8 cellular contexts compared by ENCODE assay signal in the genomic region with DNA sequence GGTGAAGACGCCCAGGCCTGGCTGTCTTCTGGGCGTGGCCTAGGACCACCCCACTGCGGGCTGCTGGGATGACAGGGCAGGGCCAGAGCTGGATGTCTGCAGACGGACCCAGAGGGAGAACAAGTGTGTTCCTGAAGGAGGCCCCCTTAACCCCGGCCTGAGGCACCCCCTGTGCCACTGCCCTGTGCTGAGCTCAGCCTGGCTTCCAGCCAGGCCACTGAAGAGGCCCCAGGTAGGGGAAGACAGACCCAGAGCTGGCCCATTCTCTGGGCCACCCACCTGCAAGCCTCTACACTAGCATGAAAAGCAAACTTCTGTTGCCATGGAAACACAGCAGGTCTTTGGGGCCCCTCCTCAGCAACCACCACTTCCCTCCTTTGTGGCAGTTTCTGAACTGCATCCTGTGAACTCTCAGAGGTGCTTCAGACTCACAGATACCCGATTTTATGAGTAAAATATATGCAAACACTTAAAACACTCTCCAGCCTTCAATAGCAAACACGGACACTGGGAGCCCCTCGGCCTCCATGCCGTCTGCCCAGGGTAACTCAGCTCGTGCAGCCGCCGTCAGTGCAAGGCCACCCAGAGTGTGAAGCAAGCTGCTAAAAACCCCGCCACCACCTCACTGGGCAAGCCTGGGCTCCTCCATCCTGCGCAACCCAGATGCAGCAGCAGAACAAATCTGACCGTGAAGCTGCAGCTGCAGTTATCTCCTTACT.
DNase-seq lines count a peak whose midpoint lies in the region; ATAC-seq and TF ChIP-seq lines count a peak whose summit lies in the region.

No MANE protein-coding gene starts in this region.

- TF ChIP-seq CTCF in coronary artery (IDR thresholded peaks at IDR 0.05) = no peak

- H3K4me3 ChIP-seq in iPS-18a (ENCODE audit: low read length) (peak overlapping the region; percentile 46), coronary artery (no peak overlapping the region)

- H3K9ac ChIP-seq in iPS-18a (ENCODE audit: low read length) = peak overlapping the region; percentile 61

- no peaks in the 10 kb centered on the region for H3K9me3 ChIP-seq in iPS-18a (ENCODE audit: control insufficient read depth, low read depth, low read length)

- H3K4me1 ChIP-seq in iPS-18a (ENCODE audit: control insufficient read depth, low read depth, low read length) = peaks cover 34% of the 10 kb centered on the region

- H3K27me3 ChIP-seq in iPS-18a (ENCODE audit: control insufficient read depth, insufficient read depth, low read length) = no peaks in the 10 kb centered on the region

- H3K27ac ChIP-seq in iPS-18a (ENCODE audit: low read length) (peak overlapping the region; percentile 88), coronary artery (no peak overlapping the region)

- peak; percentile 18 for DNase-seq in NCI-H1417 treated with DMSO at 0.1 percent for 48 hours (lab: John Stamatoyannopoulos, UW)
- peak; percentile 20 to 47 for DNase-seq in activated CD8-positive, alpha-beta memory T cell treated with anti-CD3 and anti-CD28 coated beads for 4 hours (ENCODE audit: low read depth in 2 of 2)
- DNase-seq in stimulated activated naive CD8-positive, alpha-beta T cell treated with anti-CD3 and anti-CD28 coated beads, Interleukin-15, Interleukin-2, amounts not matched to agents 100 U/mL and 50 U/mL, for 24 hours = peak; percentile 61
- no peak for DNase-seq in coronary artery (ENCODE audit: low spot score)
- no peak for DNase-seq in NCI-H1436 (lab: John Stamatoyannopoulos, UW)

- H3K36me3 ChIP-seq in iPS-18a (ENCODE audit: control insufficient read depth, low read depth, low read length) = no peaks in the 10 kb centered on the region

- ATAC-seq in GM18508 (IDR thresholded peaks at IDR 0.05; ENCODE audit: insufficient read depth, unreplicated experiment) (peak; percentile 83), HG02588 (IDR thresholded peaks at IDR 0.05; ENCODE audit: unreplicated experiment) (peak; percentile 84)
- peak; percentile 84 for ATAC-seq in stimulated activated naive CD8-positive, alpha-beta T cell treated with anti-CD3 and anti-CD28 coated beads, Interleukin-15, Interleukin-2, amounts not matched to agents 100 U/mL and 50 U/mL, for 24 hours

Comparison
In these comparisons a context has a peak if more than half of its experiments do, and no peak if none do; other contexts are left out.
1. DNase-seq: peak in NCI-H1417 treated with DMSO at 0.1 percent for 48 hours (single experiment), activated CD8-positive, alpha-beta memory T cell treated with anti-CD3 and anti-CD28 coated beads for 4 hours (2 of 2) and stimulated activated naive CD8-positive, alpha-beta T cell treated with anti-CD3 and anti-CD28 coated beads, Interleukin-15, Interleukin-2, amounts not matched to agents 100 U/mL and 50 U/mL, for 24 hours (single experiment); none in coronary artery (single experiment) and NCI-H1436 (single experiment).
2. Peak in every context shown above with its lines, with median percentiles within 50 percentile points of each other: ATAC-seq.